ENCODE assay signal across 7 cellular contexts in genomic region chr19:57025491-57025890, GRCh38.
"Had no signal": no experiment of that assay in that cellular context is flagged by ENCODE, and none has a peak within 500 bp of the region (broad histone marks: within the 10 kb centered on the region; RNA-seq: fewer than 3 reads in every experiment).

No MANE protein-coding gene starts in this region.

- DNase-seq: IMR-90, KBM-7, KG1 had no signal

- H3K4me1 Mint-ChIP-seq: IgD-negative memory B cell had no signal

- H3K27ac ChIP-seq: HL-60 had no signal

- H3K36me3 Mint-ChIP-seq: IgD-negative memory B cell had no signal

- H3K4me3 Mint-ChIP-seq: IgD-negative memory B cell had no signal

- FAIRE-seq: HTR-8/SVneo, K562 had no signal

- H3K4me3 ChIP-seq: K562 had no signal

- H3K27ac Mint-ChIP-seq: IgD-negative memory B cell had no signal

- ATAC-seq: K562 had no signal
